Comparison of ENCODE assay signal across 1 cellular context in the genomic region with DNA sequence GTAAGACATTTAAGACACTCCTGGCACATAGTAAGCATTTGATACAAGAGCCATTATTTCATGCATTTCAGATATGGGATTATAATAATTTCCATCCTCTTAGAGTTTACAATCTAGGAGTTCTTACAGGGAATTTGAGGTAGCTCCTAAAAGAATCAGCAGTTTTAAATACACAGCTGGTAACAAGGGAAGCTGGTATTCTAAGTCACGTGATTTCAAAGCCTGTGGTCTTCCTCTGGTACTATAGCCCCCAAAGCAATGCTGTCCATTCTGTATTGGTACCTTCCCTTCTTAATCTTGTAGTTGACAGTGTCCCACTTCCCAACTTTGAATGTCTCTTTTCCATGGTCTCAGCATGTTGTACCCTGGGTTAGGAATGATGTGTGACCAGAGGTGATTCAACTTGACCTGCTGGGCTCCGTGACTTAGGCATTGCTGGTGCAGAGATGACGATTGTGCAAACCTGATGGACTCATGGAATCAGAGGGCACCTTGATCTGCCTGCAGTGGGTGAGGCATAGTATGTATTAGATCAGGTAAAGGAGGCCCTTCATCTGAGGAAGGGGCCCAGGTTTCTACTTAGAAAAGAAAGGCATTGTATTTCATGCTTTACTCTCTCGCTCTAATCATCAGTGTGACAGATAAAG.
TF ChIP-seq lines count a peak whose summit lies in the region.

No MANE protein-coding gene starts in this region.

TF ChIP-seq in IMR-90, 13 proteins besides CTCF, POLR2A, EP300 and RAD21:
- TF ChIP-seq BHLHE40 (IDR thresholded peaks at IDR 0.05; ENCODE audit: low read depth, low read length) (no peak), MAFK (IDR thresholded peaks at IDR 0.05; ENCODE audit: low read depth, low read length) (no peak), RCOR1 (IDR thresholded peaks at IDR 0.05; ENCODE audit: insufficient replicate concordance, low read length) (no peak), CHD1 (IDR thresholded peaks at IDR 0.05; ENCODE audit: low read depth, low read length) (no peak), RFX5 (IDR thresholded peaks at IDR 0.05; ENCODE audit: low read depth, low read length) (no peak), MAZ (IDR thresholded peaks at IDR 0.05; ENCODE audit: borderline replicate concordance, low read depth, low read length) (no peak), CEBPB (IDR thresholded peaks at IDR 0.05; ENCODE audit: low read depth, low read length) (no peak), MXI1 (IDR thresholded peaks at IDR 0.05; ENCODE audit: borderline replicate concordance, low read depth, low read length) (no peak), SMC3 (IDR thresholded peaks at IDR 0.05; ENCODE audit: low read depth, low read length) (no peak), NFE2L2 (IDR thresholded peaks at IDR 0.05; ENCODE audit: low read depth, low read length) (no peak), FOS (IDR thresholded peaks at IDR 0.05; ENCODE audit: low read depth, low read length) (no peak), ELK1 (IDR thresholded peaks at IDR 0.05; ENCODE audit: borderline replicate concordance, low read depth, low read length) (no peak)
- TF ChIP-seq, protein P1, sequence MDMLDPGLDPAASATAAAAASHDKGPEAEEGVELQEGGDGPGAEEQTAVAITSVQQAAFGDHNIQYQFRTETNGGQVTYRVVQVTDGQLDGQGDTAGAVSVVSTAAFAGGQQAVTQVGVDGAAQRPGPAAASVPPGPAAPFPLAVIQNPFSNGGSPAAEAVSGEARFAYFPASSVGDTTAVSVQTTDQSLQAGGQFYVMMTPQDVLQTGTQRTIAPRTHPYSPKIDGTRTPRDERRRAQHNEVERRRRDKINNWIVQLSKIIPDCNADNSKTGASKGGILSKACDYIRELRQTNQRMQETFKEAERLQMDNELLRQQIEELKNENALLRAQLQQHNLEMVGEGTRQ (IDR thresholded peaks at IDR 0.05; ENCODE audit: low read depth, low read length): no peak
TF ChIP-seq in IMR-90: peak in this region for 0.
